ENCODE assay signal across 10 cellular contexts in the genomic region with DNA sequence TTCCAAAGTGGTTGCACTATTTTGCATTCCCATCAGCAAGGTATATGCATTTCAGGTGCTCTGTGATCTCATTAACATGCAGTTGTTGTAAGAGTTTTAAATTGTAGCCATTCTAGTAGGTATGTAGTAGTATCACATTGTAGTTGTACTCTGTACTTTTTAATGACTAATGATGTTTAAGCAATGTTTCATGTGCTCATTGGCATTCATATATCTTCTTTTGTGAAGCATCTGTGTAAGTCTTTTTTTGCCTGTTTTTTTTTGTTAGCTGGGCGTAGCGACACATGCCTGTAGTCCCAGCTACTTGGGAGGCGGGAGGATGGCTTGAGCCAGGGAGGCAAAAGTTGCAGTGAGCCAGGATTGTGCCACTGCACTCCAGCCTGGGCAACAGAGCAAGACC. TPM values are rescaled to one million over a fixed set of nuclear protein-coding genes. Genes with fewer than 3 reads are reported as not detected.
"Had no signal": no experiment of that assay in that cellular context is flagged by ENCODE, and none has a peak within 500 bp of the region (broad histone marks: within the 10 kb centered on the region; RNA-seq: fewer than 3 reads in every experiment).

No MANE protein-coding gene starts in this region.

- H3K4me3 Mint-ChIP-seq: HFFc6, IgD-negative memory B cell had no signal

- H3K36me3 ChIP-seq: HAP-1 had no signal

- DNase-seq: GM23248, GOT3, H7, HFFc6 had no signal

- H3K4me1 ChIP-seq: HAP-1 had no signal

- H3K27ac Mint-ChIP-seq: HFFc6, IgD-negative memory B cell had no signal

- H3K36me3 Mint-ChIP-seq: IgD-negative memory B cell had no signal

- H3K4me1 Mint-ChIP-seq: IgD-negative memory B cell had no signal

- ATAC-seq: HCT116, HepG2 had no signal

- H3K4me3 ChIP-seq: GM23248, HAP-1 had no signal

- H3K27ac ChIP-seq: GM23248, HL-60 had no signal

- H3K9me3 ChIP-seq: HAP-1 had no signal

- H3K9ac ChIP-seq: GM23248 had no signal

RNA-seq across cellular contexts. Expression of gene TRIM29, which starts 11.3 kb away (rescaled TPM):
- total RNA-seq: GM23248, HT1080 had no signal
- polyA plus RNA-seq: IgD-negative memory B cell had no signal
